11 cellular contexts compared by ENCODE assay signal in the genomic region with DNA sequence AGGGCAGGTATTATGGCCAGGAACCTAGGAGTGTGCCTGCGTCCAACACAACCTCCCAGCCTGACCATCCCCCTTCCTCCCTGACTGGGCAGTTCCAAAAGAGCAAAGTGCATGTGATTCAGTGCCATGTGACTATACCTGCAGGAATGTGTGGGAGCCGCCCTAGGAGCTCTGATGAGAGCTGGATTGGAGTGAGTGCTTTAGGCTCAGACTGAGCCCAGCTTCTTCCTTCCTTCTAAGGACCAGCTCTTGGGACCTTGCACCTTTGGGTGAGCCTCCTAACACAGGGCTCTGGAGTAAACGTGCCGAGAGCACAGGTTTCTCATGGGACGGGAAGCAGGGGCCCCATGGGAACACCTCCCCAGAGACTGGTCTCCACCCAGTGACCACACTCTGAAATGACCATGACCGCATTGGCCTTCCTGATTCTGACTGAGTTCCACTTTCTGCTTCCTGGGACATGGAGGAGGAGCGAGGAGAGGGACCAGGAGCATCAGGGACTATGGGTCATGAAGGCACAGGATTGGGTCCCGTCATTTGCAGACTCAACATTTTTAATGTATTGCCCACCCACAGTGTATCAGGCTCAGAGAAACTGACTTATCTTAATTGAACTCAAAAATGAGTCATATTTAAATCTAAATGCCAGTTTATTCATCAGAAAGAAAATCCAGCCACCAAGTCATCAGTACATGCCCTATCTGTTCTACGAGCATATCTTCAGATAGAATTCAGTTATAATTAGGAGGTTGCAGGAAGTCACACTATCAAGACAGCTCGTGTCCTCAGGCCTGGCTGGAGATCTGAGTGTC.
A peak's percentile ranks its signal among the peaks of the same experiment; 100 is the strongest.
DNase-seq lines count a peak whose midpoint lies in the region; ATAC-seq and TF ChIP-seq lines count a peak whose summit lies in the region.
"Had no signal": no experiment of that assay in that cellular context is flagged by ENCODE, and none has a peak within 500 bp of the region (broad histone marks: within the 10 kb centered on the region; RNA-seq: fewer than 3 reads in every experiment).

No MANE protein-coding gene starts in this region.

- H3K9ac ChIP-seq in mammary epithelial cell (ENCODE audit: insufficient read depth, low read length) (no peak overlapping the region), liver (ENCODE audit: low read depth in 1 of 2, low read length in 2 of 2) (no peak overlapping the region)

- peaks cover 10% of the 10 kb centered on the region for H3K27me3 ChIP-seq in left ventricle myocardium inferior (ENCODE audit: low read depth)
- no peaks in the 10 kb centered on the region for H3K27me3 ChIP-seq in mammary epithelial cell (ENCODE audit: insufficient read depth, low read length)
- H3K27me3 ChIP-seq in liver (ENCODE audit: control insufficient read depth in 4 of 4, insufficient read depth in 4 of 4, low read length in 3 of 4) = no peaks in the 10 kb centered on the region
- H3K27me3 ChIP-seq: ascending aorta had no signal

- peak in 1 of 2 donors; percentile 13 for TF ChIP-seq RAD21 in liver (IDR thresholded peaks at IDR 0.05)

- H3K4me3 ChIP-seq in left ventricle myocardium inferior (no peak overlapping the region), mammary epithelial cell (replicated peaks in 1 of 3; ENCODE audit: insufficient read depth in 1 of 3, low read depth in 2 of 3, low read length in 3 of 3) (no peak overlapping the region), liver (ENCODE audit: low read depth in 1 of 3, low read length in 3 of 3) (no peak overlapping the region)
- H3K4me3 ChIP-seq: ascending aorta had no signal

- CTCF ChIA-PET in mammary epithelial cell (lab: Charles Lee; ENCODE audit: low non-redundant PET) = no interaction called here

- H4K20me1 ChIP-seq in mammary epithelial cell (ENCODE audit: insufficient read depth, low read length) = no peaks in the 10 kb centered on the region

- peak overlapping the region; percentile 59 for H2AFZ ChIP-seq in mammary epithelial cell (ENCODE audit: low read depth, low read length)

- peak; percentile 78 for DNase-seq in cardiac septum (ENCODE audit: low spot score)
- no peak for DNase-seq in left ventricle myocardium inferior
- peak; percentile 60 for DNase-seq in mammary epithelial cell
- DNase-seq in NCI-H510A (lab: John Stamatoyannopoulos, UW) = no peak
- DNase-seq: activated CD4-positive, alpha-beta memory T cell treated with anti-CD3 and anti-CD28 coated beads for 36 hours; NCI-H510A treated with DMSO at 0.1 percent for 48 hours had no signal

- TF ChIP-seq CTCF in left ventricle myocardium inferior (IDR thresholded peaks at IDR 0.05; ENCODE audit: borderline replicate concordance) = no peak
- no peak for TF ChIP-seq CTCF in mammary epithelial cell (conservative IDR thresholded peaks at IDR 0.05 in 1 of 2, IDR thresholded peaks at IDR 0.05 in 1 of 2; ENCODE audit: extremely low read depth in 1 of 2, insufficient read depth in 1 of 2, low read depth in 1 of 2, low read length in 2 of 2)
- no peak for TF ChIP-seq CTCF in liver (IDR thresholded peaks at IDR 0.05; ENCODE audit: low read depth, low read length, missing input control)

- H3K36me3 ChIP-seq in left ventricle myocardium inferior (no peaks in the 10 kb centered on the region), mammary epithelial cell (ENCODE audit: insufficient read depth, low read length) (no peaks in the 10 kb centered on the region), liver (ENCODE audit: control insufficient read depth in 4 of 4, insufficient read depth in 3 of 4, low read depth in 1 of 4, low read length in 3 of 4) (no peaks in the 10 kb centered on the region)
- H3K36me3 ChIP-seq: ascending aorta had no signal

- H3K4me2 ChIP-seq in mammary epithelial cell (ENCODE audit: insufficient read depth, low read depth, low read length) = peak overlapping the region; percentile 23

- intact Hi-C loops in cardiac septum (cut with DNase I) (no loop called here), left ventricle myocardium inferior (cut with micrococcal nuclease) (no loop called here), mammary epithelial cell (cut with micrococcal nuclease) (no loop called here)

- WGBS in mammary epithelial cell (ENCODE audit: low coverage, missing lambda C conversion rate) = 91% methylated on average over 10 of the region's 10 CpGs
- 63% methylated on average over 10 of the region's 10 CpGs for WGBS in liver

- in situ Hi-C loops in mammary epithelial cell (cut with MboI; ENCODE audit: low sequenced_read_pairs in 2 of 2) = no loop called here

- H3K9me3 ChIP-seq in left ventricle myocardium inferior (replicated peaks) (peaks cover 6% of the 10 kb centered on the region), mammary epithelial cell (replicated peaks; ENCODE audit: insufficient read depth, low read length) (no peaks in the 10 kb centered on the region), liver (ENCODE audit: control insufficient read depth in 4 of 4, low read length in 3 of 4) (no peaks in the 10 kb centered on the region)
- H3K9me3 ChIP-seq: ascending aorta had no signal

- H3K4me1 ChIP-seq in left ventricle myocardium inferior (peaks cover 23% of the 10 kb centered on the region), mammary epithelial cell (ENCODE audit: insufficient read depth, low read length) (peaks cover 13% of the 10 kb centered on the region), liver (ENCODE audit: control insufficient read depth in 4 of 4, insufficient read depth in 4 of 4, low read length in 3 of 4) (peaks cover 0 to 11% (median 3%) of the 10 kb centered on the region in 4 donors)
- H3K4me1 ChIP-seq: ascending aorta had no signal

- H3K27ac ChIP-seq in left ventricle myocardium inferior (replicated peaks) = no peak overlapping the region
- no peak overlapping the region for H3K27ac ChIP-seq in mammary epithelial cell (ENCODE audit: insufficient read depth, low read depth, low read length)
- no peak overlapping the region for H3K27ac ChIP-seq in liver (ENCODE audit: low read depth in 1 of 2, low read length in 2 of 2)
- H3K27ac ChIP-seq: ascending aorta had no signal

- BruUV-seq in mammary epithelial cell (replicated peaks; lab: Mats Ljungman, UMichigan) = no TSS peak

- ATAC-seq in GM21528 (IDR thresholded peaks at IDR 0.05; ENCODE audit: low FRiP score, unreplicated experiment) = no peak
- ATAC-seq in HG03457 (IDR thresholded peaks at IDR 0.05; ENCODE audit: unreplicated experiment) = no peak
- no peak for ATAC-seq in GM18520 (IDR thresholded peaks at IDR 0.05; ENCODE audit: unreplicated experiment)

- dilution Hi-C loops in mammary epithelial cell (cut with HindIII; ENCODE audit: low sequenced_read_pairs) = no loop called here

- no peaks in the 10 kb centered on the region for H3K79me2 ChIP-seq in mammary epithelial cell (ENCODE audit: insufficient read depth, low read length)

TF ChIP-seq in liver, 16 proteins besides CTCF, POLR2A, EP300 and RAD21:
- TF ChIP-seq HNF4A (conservative IDR thresholded peaks at IDR 0.05) = peak; percentile 81 to 89
- peak; percentile 34 for TF ChIP-seq SP1 (IDR thresholded peaks at IDR 0.05)
- peak; percentile 45 for TF ChIP-seq HNF4G (IDR thresholded peaks at IDR 0.05)
- TF ChIP-seq, protein P1, sequence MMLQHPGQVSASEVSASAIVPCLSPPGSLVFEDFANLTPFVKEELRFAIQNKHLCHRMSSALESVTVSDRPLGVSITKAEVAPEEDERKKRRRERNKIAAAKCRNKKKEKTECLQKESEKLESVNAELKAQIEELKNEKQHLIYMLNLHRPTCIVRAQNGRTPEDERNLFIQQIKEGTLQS (IDR thresholded peaks at IDR 0.05) = no peak

Comparison
In these comparisons a context has a peak if more than half of its experiments do, and no peak if none do; other contexts are left out.
1. DNase-seq: peak in cardiac septum (single experiment) and mammary epithelial cell (single experiment); none in left ventricle myocardium inferior (single experiment) and NCI-H510A (single experiment).